Comparison of ENCODE assay signal across 10 cellular contexts in the genomic region with DNA sequence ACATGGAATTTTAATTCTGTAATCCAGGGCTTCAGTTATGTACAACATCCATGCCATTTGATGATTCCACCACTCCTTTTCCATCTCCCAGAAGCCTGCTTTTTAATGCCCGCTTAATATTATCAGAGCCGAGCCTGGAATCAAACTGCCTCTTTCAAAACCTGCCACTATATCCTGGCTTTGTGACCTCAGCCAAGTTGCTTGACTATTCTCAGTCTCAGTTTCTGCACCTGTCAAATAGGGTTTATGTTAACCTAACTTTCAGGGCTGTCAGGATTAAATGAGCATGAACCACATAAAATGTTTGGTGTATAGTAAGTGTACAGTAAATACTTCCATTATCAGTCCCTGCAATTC.
A peak's percentile ranks its signal among the peaks of the same experiment; 100 is the strongest.
DNase-seq lines count a peak whose midpoint lies in the region; ATAC-seq and TF ChIP-seq lines count a peak whose summit lies in the region.
"Had no signal": no experiment of that assay in that cellular context is flagged by ENCODE, and none has a peak within 500 bp of the region (broad histone marks: within the 10 kb centered on the region; RNA-seq: fewer than 3 reads in every experiment).

No MANE protein-coding gene starts in this region.

- intact Hi-C loops in ascending aorta (cut with DNase I): no loop called here
- intact Hi-C loops in ovary (cut with DNase I): no loop called here

- peaks cover 71 to 82% (median 75%) of the 10 kb centered on the region in 10 experiments for H3K4me1 ChIP-seq in BLaER1 treated with 17β-estradiol and CSF1 and Interleukin-3, amounts not matched to agents 10 nM and 100 nM
- no peaks in the 10 kb centered on the region for H3K4me1 ChIP-seq in ascending aorta
- H3K4me1 ChIP-seq in ovary (ENCODE audit: insufficient read depth): peaks cover 2% of the 10 kb centered on the region
- H3K4me1 ChIP-seq: uterus had no signal

- no peak for TF ChIP-seq POLR2A in ovary (IDR thresholded peaks at IDR 0.05)

- H3K4me2 ChIP-seq in BLaER1 treated with 17β-estradiol and CSF1 and Interleukin-3, amounts not matched to agents 10 nM and 100 nM: peak overlapping the region; percentile 65 to 95 (median 76)

- H3K27ac ChIP-seq in BLaER1 treated with 17β-estradiol and CSF1 and Interleukin-3, amounts not matched to agents 10 nM and 100 nM: peak overlapping the region in 10 of 11 experiments; percentile 9 to 82 (median 59); a peak in 18 of 22 replicates
- H3K27ac ChIP-seq in epithelial cell of prostate (peak overlapping the region; percentile 83), ascending aorta (no peak overlapping the region), ovary (no peak overlapping the region)
- H3K27ac ChIP-seq: uterus had no signal

- peak; percentile 33 for ATAC-seq in GM19468 (IDR thresholded peaks at IDR 0.05; ENCODE audit: extremely low read depth, unreplicated experiment)
- peak; percentile 43 for ATAC-seq in HG03354 (IDR thresholded peaks at IDR 0.05; ENCODE audit: poor library complexity, severe bottlenecking, unreplicated experiment)
- no peak for ATAC-seq in HG03442 (IDR thresholded peaks at IDR 0.05; ENCODE audit: unreplicated experiment)

- peaks cover 0 to 44% (median 9%) of the 10 kb centered on the region in 11 experiments; a peak in 13 of 22 replicates for H3K36me3 ChIP-seq in BLaER1 treated with 17β-estradiol and CSF1 and Interleukin-3, amounts not matched to agents 10 nM and 100 nM
- H3K36me3 ChIP-seq in ascending aorta (peaks cover 0 to 5% of the 10 kb centered on the region in 2 donors), ovary (no peaks in the 10 kb centered on the region)
- H3K36me3 ChIP-seq: uterus had no signal

- H3K4me3 ChIP-seq in BLaER1 treated with 17β-estradiol and CSF1 and Interleukin-3, amounts not matched to agents 10 nM and 100 nM: peak overlapping the region in 4 of 10 experiments; percentile 17 to 52 (median 42); a peak in 7 of 20 replicates
- H3K4me3 ChIP-seq in ascending aorta (no peak overlapping the region), ovary (no peak overlapping the region)
- H3K4me3 ChIP-seq: uterus had no signal

- 79 to 90% (median 82%) methylated on average over 2 of the region's 2 CpGs for WGBS in ovary, 3 donors

- no peak for TF ChIP-seq EP300 in ovary (IDR thresholded peaks at IDR 0.05)

- H3K9me3 ChIP-seq in BLaER1 treated with 17β-estradiol and CSF1 and Interleukin-3, amounts not matched to agents 10 nM and 100 nM (replicated peaks in 1 of 11): no peaks in the 10 kb centered on the region
- H3K9me3 ChIP-seq in ascending aorta (no peaks in the 10 kb centered on the region), ovary (no peaks in the 10 kb centered on the region)
- H3K9me3 ChIP-seq: uterus had no signal

- DNase-seq in epithelial cell of prostate (ENCODE audit: low read depth, low spot score) (no peak), T-helper 9 cell (no peak), ascending aorta (ENCODE audit: low spot score in 2 of 2) (no peak), ovary (no peak)
- DNase-seq: DMS 273 treated with DMSO at 0.1 percent for 48 hours, uterus had no signal

- peak overlapping the region in 8 of 11 experiments; percentile 2 to 73 (median 48); a peak in 12 of 22 replicates for H3K9ac ChIP-seq in BLaER1 treated with 17β-estradiol and CSF1 and Interleukin-3, amounts not matched to agents 10 nM and 100 nM

- H3K27me3 ChIP-seq in BLaER1 treated with 17β-estradiol and CSF1 and Interleukin-3, amounts not matched to agents 10 nM and 100 nM: no peaks in the 10 kb centered on the region
- H3K27me3 ChIP-seq in ascending aorta: no peaks in the 10 kb centered on the region
- no peaks in the 10 kb centered on the region for H3K27me3 ChIP-seq in ovary
- H3K27me3 ChIP-seq: uterus had no signal

- peaks cover 0 to 7% (median 0%) of the 10 kb centered on the region in 11 experiments; a peak in 1 of 22 replicates for H4K20me1 ChIP-seq in BLaER1 treated with 17β-estradiol and CSF1 and Interleukin-3, amounts not matched to agents 10 nM and 100 nM

- TF ChIP-seq CTCF in ascending aorta (IDR thresholded peaks at IDR 0.05) (no peak), ovary (IDR thresholded peaks at IDR 0.05) (no peak)

Comparison
In these comparisons a context has a peak if more than half of its experiments do, and no peak if none do; other contexts are left out.
1. H3K27ac ChIP-seq: peak in BLaER1 treated with 17β-estradiol and CSF1 and Interleukin-3, amounts not matched to agents 10 nM and 100 nM (10 of 11) and epithelial cell of prostate (single experiment); none in ascending aorta (0 of 2) and ovary (0 of 2).